34 cellular contexts compared by ENCODE assay signal in genomic region chr18:12507007-12507406, GRCh38.
"Had no signal": no experiment of that assay in that cellular context is flagged by ENCODE, and none has a peak within 500 bp of the region (broad histone marks: within the 10 kb centered on the region; RNA-seq: fewer than 3 reads in every experiment).

No MANE protein-coding gene starts in this region.

- H3K4me3 ChIP-seq: MG63 had no signal

- H3K27me3 ChIP-seq: MG63 had no signal

- DNase-seq: Karpas-422, Kasumi-1, MG63, MM.1S, MV-4-11, NCI-H1048, NCI-H1092, NCI-H1092 treated with DMSO at 0.1 percent for 48 hours, NCI-H1105, NCI-H1105 treated with DMSO at 0.1 percent for 48 hours, NCI-H1417, NCI-H1417 treated with DMSO at 0.1 percent for 48 hours, NCI-H1436, NCI-H1436 treated with DMSO at 0.1 percent for 48 hours, NCI-H146, NCI-H1694, NCI-H1694 treated with DMSO at 0.1 percent for 48 hours, NCI-H187, NCI-H187 treated with DMSO at 0.1 percent for 48 hours, NCI-H1930, NCI-H2029, NCI-H2029 treated with DMSO at 0.1 percent for 48 hours, NCI-H2081, NCI-H2081 treated with DMSO at 0.1 percent for 48 hours, NCI-H2107, NCI-H2171, NCI-H2171 treated with DMSO at 0.1 percent for 48 hours, NCI-H2227 treated with DMSO at 0.1 percent for 48 hours, NCI-H226, NCI-H345, NCI-H446, NCI-H446 treated with DMSO at 0.1 percent for 48 hours, NCI-H510A, NCI-H510A treated with DMSO at 0.1 percent for 48 hours had no signal

- H3K9me3 ChIP-seq: MG63 had no signal
